In genomic region chr6:6003334-6004146, GRCh38 we compare ENCODE assay signal across 8 cellular contexts. TPM values are rescaled to one million over a fixed set of nuclear protein-coding genes. Genes with fewer than 3 reads are reported as not detected.
DNase-seq lines count a peak whose midpoint lies in the region; ATAC-seq and TF ChIP-seq lines count a peak whose summit lies in the region.

No MANE protein-coding gene starts in this region.

- peaks cover 59% of the 10 kb centered on the region for H3K27me3 Mint-ChIP-seq in MCF 10A (ENCODE audit: insufficient read depth, unreplicated experiment)

- H3K4me3 ChIP-seq in breast epithelium (peak overlapping the region; percentile 46 to 69 (median 57)), skeletal muscle cell (ENCODE audit: low read depth, low read length) (peak overlapping the region; percentile 61)

- H3K4me1 Mint-ChIP-seq in MCF 10A (ENCODE audit: insufficient read depth, unreplicated experiment): no peaks in the 10 kb centered on the region

- intact Hi-C loops in breast epithelium (cut with DNase I; ENCODE audit: low total_unique reads): no loop called here
- intact Hi-C loops in MCF 10A (cut with micrococcal nuclease): no loop called here
- intact Hi-C loops in left ventricle myocardium superior (cut with micrococcal nuclease): no loop called here

- ATAC-seq in left ventricle myocardium superior (no peak), GM21723 (IDR thresholded peaks at IDR 0.05; ENCODE audit: unreplicated experiment) (no peak)

- H3K9me3 Mint-ChIP-seq in MCF 10A (ENCODE audit: unreplicated experiment): peaks cover 29% of the 10 kb centered on the region

- H3K4me3 Mint-ChIP-seq in MCF 10A (ENCODE audit: unreplicated experiment): no peak overlapping the region

- H3K4me1 ChIP-seq in breast epithelium: peaks cover 0 to 6% of the 10 kb centered on the region in 2 donors

- peaks cover 21 to 99% of the 10 kb centered on the region in 2 donors for H3K27me3 ChIP-seq in breast epithelium

- no peak for TF ChIP-seq POLR2A in breast epithelium (IDR thresholded peaks at IDR 0.05)

- H3K27ac ChIP-seq in breast epithelium: peak overlapping the region in 1 of 2 donors; percentile 80

- no peak for DNase-seq in breast epithelium (ENCODE audit: low spot score in 2 of 2)
- no peak for DNase-seq in MCF 10A (ENCODE audit: unreplicated experiment)
- peak; percentile 21 for DNase-seq in activated CD8-positive, alpha-beta memory T cell treated with anti-CD3 and anti-CD28 coated beads, Interleukin-2, amount 50 U/mL, for 4 hours
- peak; percentile 50 for DNase-seq in left ventricle myocardium superior
- DNase-seq in skeletal muscle cell (ENCODE audit: low read depth): no peak
- no peak for DNase-seq in SW 1271 (lab: John Stamatoyannopoulos, UW)
- DNase-seq in DMS79 treated with DMSO at 0.1 percent for 48 hours (lab: John Stamatoyannopoulos, UW): no peak

- H3K36me3 ChIP-seq in breast epithelium: no peaks in the 10 kb centered on the region

- POLR2A ChIA-PET in MCF 10A (lab: Yijun Ruan, JAX): no interaction called here

- no TSS peak for BruUV-seq in MCF 10A (replicated peaks; lab: Mats Ljungman, UMichigan)

- H3K9me3 ChIP-seq in breast epithelium: peaks cover 0 to 5% of the 10 kb centered on the region in 2 donors

- no peaks in the 10 kb centered on the region for H3K36me3 Mint-ChIP-seq in MCF 10A (ENCODE audit: insufficient read depth, unreplicated experiment)

- TF ChIP-seq CTCF in breast epithelium (IDR thresholded peaks at IDR 0.05) (no peak), MCF 10A (IDR thresholded peaks at IDR 0.05; ENCODE audit: unreplicated experiment) (no peak)

- H3K27ac Mint-ChIP-seq in MCF 10A (ENCODE audit: low read depth, unreplicated experiment): no peak overlapping the region

- CTCF ChIA-PET in MCF 10A (lab: Yijun Ruan, JAX): no interaction called here

RNA-seq across cellular contexts. Expression of gene NRN1, which starts 3.2 kb away (rescaled TPM):
- total RNA-seq in breast epithelium (10 to 100 TPM in 2 of 3 donors, 1 to 10 TPM in 1; 8.9 to 81.4 (median 24.6) TPM), MCF 10A (2022) (not detected in 2 replicates), left ventricle myocardium superior (13.7 TPM)

Comparison
In these comparisons a context has a peak if more than half of its experiments do, and no peak if none do; other contexts are left out.
1. DNase-seq: peak in activated CD8-positive, alpha-beta memory T cell treated with anti-CD3 and anti-CD28 coated beads, Interleukin-2, amount 50 U/mL, for 4 hours (single experiment) and left ventricle myocardium superior (single experiment); none in breast epithelium (0 of 2), MCF 10A (single experiment), skeletal muscle cell (single experiment), SW 1271 (0 of 2) and DMS79 treated with DMSO at 0.1 percent for 48 hours (single experiment).